Comparison of ENCODE assay signal across 18 cellular contexts in the genomic region with DNA sequence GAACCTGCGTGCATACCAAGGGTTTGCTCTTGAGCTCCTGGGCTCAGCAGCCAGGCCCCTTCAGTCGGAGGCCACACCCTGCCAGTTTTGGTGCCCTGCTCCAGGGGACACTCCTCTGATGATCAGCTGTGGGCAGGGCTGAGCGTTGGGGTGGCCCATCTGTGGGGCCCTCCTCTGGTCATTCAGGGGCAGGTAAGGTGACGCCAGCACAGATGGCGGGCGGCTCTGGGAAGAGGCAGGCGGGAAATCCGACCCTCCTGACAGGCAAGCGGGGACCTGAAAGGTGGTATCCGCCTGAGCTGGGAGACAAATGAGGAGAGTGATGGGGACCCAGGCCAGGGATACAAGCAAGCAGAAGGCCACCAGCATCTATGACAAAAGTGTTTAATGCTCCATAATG. TPM values are rescaled to one million over a fixed set of nuclear protein-coding genes. Genes with fewer than 3 reads are reported as not detected.
DNase-seq lines count a peak whose midpoint lies in the region; ATAC-seq, FAIRE-seq and TF ChIP-seq lines count a peak whose summit lies in the region.
"Had no signal": no experiment of that assay in that cellular context is flagged by ENCODE, and none has a peak within 500 bp of the region (broad histone marks: within the 10 kb centered on the region; RNA-seq: fewer than 3 reads in every experiment).

No MANE protein-coding gene starts in this region.

- DNase-seq in activated naive CD4-positive, alpha-beta T cell treated with anti-CD3 and anti-CD28 coated beads, Interleukin-2, amount 50 U/mL, for 72 hours (ENCODE audit: low spot score in 2 of 2): no peak
- no peak for DNase-seq in activated naive CD4-positive, alpha-beta T cell treated with anti-CD3 and anti-CD28 coated beads, Interleukin-2, amount 10 ng/mL, durations not matched to agents 7 days and 5 days
- no peak for DNase-seq in RWPE1 (ENCODE audit: low spot score)
- DNase-seq in H1 (ENCODE audit: low read depth in 1 of 2, low spot score in 2 of 2): no peak
- no peak for DNase-seq in MCF 10A (ENCODE audit: unreplicated experiment)
- DNase-seq: C1 segment of cervical spinal cord; COR-L47; GF-D8; NCI-H1092; NCI-H345; NCI-H69; NK-92 treated with Interleukin-12 subunit alpha and Interleukin-12 subunit beta, amount 100 ng/mL, for 24 hours; SHP77 treated with DMSO at 0.1 percent for 48 hours had no signal

- no peaks in the 10 kb centered on the region for H3K23me2 ChIP-seq in H1 (ENCODE audit: low read depth, low read length)

- H4K20me1 ChIP-seq in H1 (replicated peaks in 1 of 2; ENCODE audit: control insufficient read depth in 1 of 2, insufficient read depth in 2 of 2, low read length in 2 of 2): no peaks in the 10 kb centered on the region

- H3K36me3 ChIP-seq in H1 (ENCODE audit: control insufficient read depth in 2 of 4, insufficient read depth in 4 of 4, low read length in 3 of 4): no peaks in the 10 kb centered on the region

- peak overlapping the region; percentile 92; the same call in 1 of the 2 replicates for H2BK15ac ChIP-seq in H1 (ENCODE audit: low read length)

- H2AFZ ChIP-seq in H1 (ENCODE audit: low read length): no peak overlapping the region

- H3K4me3 Mint-ChIP-seq in activated naive CD4-positive, alpha-beta T cell treated with anti-CD3 and anti-CD28 coated beads, Interleukin-2, amount 10 ng/mL, durations not matched to agents 7 days and 5 days: no peak overlapping the region
- H3K4me3 Mint-ChIP-seq in stimulated activated memory B cell treated with anti-CD40 and anti-IgM and Interleukin-4, amounts not matched to agents 10 μg/mL and 1 μg/mL and 100 μg/mL, for 72 hours: no peak overlapping the region
- H3K4me3 Mint-ChIP-seq in MCF 10A (ENCODE audit: unreplicated experiment): no peak overlapping the region

- no peak overlapping the region for H4K91ac ChIP-seq in H1 (replicated peaks; ENCODE audit: insufficient read length, low read length)

- H2BK120ac ChIP-seq in H1 (replicated peaks; ENCODE audit: low read depth, low read length): no peak overlapping the region

- H3K27me3 Mint-ChIP-seq in activated naive CD4-positive, alpha-beta T cell treated with anti-CD3 and anti-CD28 coated beads, Interleukin-2, amount 10 ng/mL, durations not matched to agents 7 days and 5 days: peaks cover 15% of the 10 kb centered on the region
- H3K27me3 Mint-ChIP-seq in stimulated activated memory B cell treated with anti-CD40 and anti-IgM and Interleukin-4, amounts not matched to agents 10 μg/mL and 1 μg/mL and 100 μg/mL, for 72 hours: peaks cover 4% of the 10 kb centered on the region
- no peaks in the 10 kb centered on the region for H3K27me3 Mint-ChIP-seq in MCF 10A (ENCODE audit: insufficient read depth, unreplicated experiment)

- H3K4me1 Mint-ChIP-seq in activated naive CD4-positive, alpha-beta T cell treated with anti-CD3 and anti-CD28 coated beads, Interleukin-2, amount 10 ng/mL, durations not matched to agents 7 days and 5 days: peaks cover 54% of the 10 kb centered on the region
- H3K4me1 Mint-ChIP-seq in stimulated activated memory B cell treated with anti-CD40 and anti-IgM and Interleukin-4, amounts not matched to agents 10 μg/mL and 1 μg/mL and 100 μg/mL, for 72 hours: peaks cover 47% of the 10 kb centered on the region
- H3K4me1 Mint-ChIP-seq in MCF 10A (ENCODE audit: insufficient read depth, unreplicated experiment): peaks cover 13% of the 10 kb centered on the region

- no peak for TF ChIP-seq EP300 in H1 (IDR thresholded peaks at IDR 0.05; ENCODE audit: borderline replicate concordance in 1 of 2, low read depth in 2 of 2, low read length in 2 of 2)

- intact Hi-C loops in MCF 10A (cut with micrococcal nuclease): no loop called here

- TF ChIP-seq RAD21 in H1 (IDR thresholded peaks at IDR 0.05 in 1 of 2, conservative IDR thresholded peaks at IDR 0.05 in 1 of 2; ENCODE audit: low read depth in 2 of 2, low read length in 2 of 2): no peak

- TF ChIP-seq CTCF in RWPE1 (conservative IDR thresholded peaks at IDR 0.05; ENCODE audit: low read depth) (no peak), H1 (IDR thresholded peaks at IDR 0.05; ENCODE audit: control extremely low read depth in 1 of 3, insufficient read depth in 1 of 3, low read depth in 1 of 3, low read length in 3 of 3) (no peak), MCF 10A (IDR thresholded peaks at IDR 0.05; ENCODE audit: unreplicated experiment) (no peak)

- H4K5ac ChIP-seq in H1 (ENCODE audit: insufficient read length, low read depth, low read length): no peak overlapping the region

- H3K27ac ChIP-seq in RWPE1: peak overlapping the region; percentile 52
- no peak overlapping the region for H3K27ac ChIP-seq in H1 (ENCODE audit: low read depth, low read length)
- H3K27ac ChIP-seq: KMS-11 had no signal

- no peak overlapping the region for H3K4me3 ChIP-seq in H1 (ENCODE audit: extremely low read depth in 1 of 4, insufficient read depth in 2 of 4, low read depth in 3 of 4, low read length in 4 of 4)

- WGBS in H1 (ENCODE audit: extremely low coverage in 1 of 2, insufficient coverage in 1 of 2, insufficient read length in 1 of 2, insufficient replicate concordance in 2 of 2, low coverage in 1 of 2, low lambda C conversion rate in 2 of 2, missing lambda C conversion rate in 1 of 2), 2 experiments: 85% methylated on average over 10 of the region's 10 CpGs; no CpG with 5 or more reads in 1 of the 2 experiments

- no peak overlapping the region for H3K14ac ChIP-seq in H1 (ENCODE audit: insufficient read length)

- BruUV-seq in MCF 10A (replicated peaks; lab: Mats Ljungman, UMichigan): no TSS peak

- TF ChIP-seq POLR2A in H1 (IDR thresholded peaks at IDR 0.05; ENCODE audit: control extremely low read depth in 1 of 2, low read depth in 2 of 2, low read length in 2 of 2): no peak

- H3K4me1 ChIP-seq in H1 (replicated peaks in 1 of 4; ENCODE audit: control insufficient read depth in 3 of 4, insufficient read depth in 4 of 4, low read length in 3 of 4): peaks cover 0 to 30% (median 20%) of the 10 kb centered on the region in 4 experiments; a peak in 6 of 7 replicates

- H3K9me3 Mint-ChIP-seq in activated naive CD4-positive, alpha-beta T cell treated with anti-CD3 and anti-CD28 coated beads, Interleukin-2, amount 50 U/mL, for 72 hours: no peaks in the 10 kb centered on the region
- peaks cover 1% of the 10 kb centered on the region for H3K9me3 Mint-ChIP-seq in activated naive CD4-positive, alpha-beta T cell treated with anti-CD3 and anti-CD28 coated beads, Interleukin-2, amount 10 ng/mL, durations not matched to agents 7 days and 5 days
- H3K9me3 Mint-ChIP-seq in stimulated activated memory B cell treated with anti-CD40 and anti-IgM and Interleukin-4, amounts not matched to agents 10 μg/mL and 1 μg/mL and 100 μg/mL, for 72 hours: peaks cover 3% of the 10 kb centered on the region
- H3K9me3 Mint-ChIP-seq in MCF 10A (ENCODE audit: unreplicated experiment): no peaks in the 10 kb centered on the region

- no peak overlapping the region for H3K18ac ChIP-seq in H1 (ENCODE audit: extremely low read depth, low read length)

- H4K8ac ChIP-seq in H1 (ENCODE audit: extremely low read depth, insufficient read depth, low read length): no peak overlapping the region

- H3K27ac Mint-ChIP-seq in activated naive CD4-positive, alpha-beta T cell treated with anti-CD3 and anti-CD28 coated beads, Interleukin-2, amount 50 U/mL, for 72 hours: peak overlapping the region; percentile 69 to 97
- H3K27ac Mint-ChIP-seq in activated naive CD4-positive, alpha-beta T cell treated with anti-CD3 and anti-CD28 coated beads, Interleukin-2, amount 10 ng/mL, durations not matched to agents 7 days and 5 days: no peak overlapping the region
- H3K27ac Mint-ChIP-seq in stimulated activated memory B cell treated with anti-CD40 and anti-IgM and Interleukin-4, amounts not matched to agents 10 μg/mL and 1 μg/mL and 100 μg/mL, for 72 hours: peak overlapping the region; percentile 40
- H3K27ac Mint-ChIP-seq in MCF 10A (ENCODE audit: low read depth, unreplicated experiment): no peak overlapping the region

- ATAC-seq in activated naive CD4-positive, alpha-beta T cell treated with anti-CD3 and anti-CD28 coated beads, Interleukin-2, amount 50 U/mL, for 72 hours: no peak
- no peak for ATAC-seq in stimulated activated memory B cell treated with anti-CD40 and anti-IgM and Interleukin-4, amounts not matched to agents 10 μg/mL and 1 μg/mL and 100 μg/mL, for 72 hours
- ATAC-seq in GM19395 (IDR thresholded peaks at IDR 0.05; ENCODE audit: unreplicated experiment): no peak

- H3K4me2 ChIP-seq in H1 (ENCODE audit: insufficient read depth in 1 of 2, low read depth in 2 of 2, low read length in 2 of 2): no peak overlapping the region
- H3K4me2 ChIP-seq: KMS-11 had no signal

- H2BK5ac ChIP-seq in H1 (ENCODE audit: low read depth, low read length): no peak overlapping the region

- no peak overlapping the region; the same call in 1 of the 2 replicates for H2AK5ac ChIP-seq in H1 (ENCODE audit: low read depth, low read length)

- no peaks in the 10 kb centered on the region for H3K79me2 ChIP-seq in H1 (ENCODE audit: control insufficient read depth in 1 of 2, insufficient read depth in 2 of 2, low read length in 2 of 2)

- H3K56ac ChIP-seq in H1 (replicated peaks; ENCODE audit: insufficient read length, low read depth, low read length): no peak overlapping the region

- peaks cover 6 to 7% of the 10 kb centered on the region in 2 donors for H3K36me3 Mint-ChIP-seq in activated naive CD4-positive, alpha-beta T cell treated with anti-CD3 and anti-CD28 coated beads, Interleukin-2, amount 50 U/mL, for 72 hours
- peaks cover 2% of the 10 kb centered on the region for H3K36me3 Mint-ChIP-seq in activated naive CD4-positive, alpha-beta T cell treated with anti-CD3 and anti-CD28 coated beads, Interleukin-2, amount 10 ng/mL, durations not matched to agents 7 days and 5 days
- no peaks in the 10 kb centered on the region for H3K36me3 Mint-ChIP-seq in stimulated activated memory B cell treated with anti-CD40 and anti-IgM and Interleukin-4, amounts not matched to agents 10 μg/mL and 1 μg/mL and 100 μg/mL, for 72 hours
- H3K36me3 Mint-ChIP-seq in MCF 10A (ENCODE audit: insufficient read depth, unreplicated experiment): peaks cover 8% of the 10 kb centered on the region

- H3K4ac ChIP-seq in H1 (replicated peaks; ENCODE audit: insufficient read length, low read depth, low read length): no peak overlapping the region

- FAIRE-seq in H1 (lab: Jason Lieb, UNC): no peak
- FAIRE-seq: A204.1, GM12891 had no signal

- CTCF ChIA-PET in activated naive CD4-positive, alpha-beta T cell treated with anti-CD3 and anti-CD28 coated beads, Interleukin-2, amount 10 ng/mL, durations not matched to agents 7 days and 5 days (lab: Charles Lee): interaction anchor here (1.3 to 4.2 kb wide), 4 partner anchors 11 to 174 kb away, joined by 3 to 22 read pairs (median 6); no protein-coding TSS in a partner anchor
- CTCF ChIA-PET in RWPE1 (lab: Yijun Ruan, JAX): interaction anchor here (0.6 to 1.1 kb wide), 2 partner anchors 18 to 293 kb away, joined by 3 read pairs; no protein-coding TSS in a partner anchor
- CTCF ChIA-PET in H1 (lab: Charles Lee; ENCODE audit: partially characterized antibody): interaction anchor here (1.0 to 21.5 kb wide), 7 partner anchors 9 to 106 kb away, joined by 3 to 312 read pairs (median 4); no protein-coding TSS in a partner anchor
- CTCF ChIA-PET in MCF 10A (lab: Yijun Ruan, JAX): interaction anchor here (0.6 to 0.7 kb wide), 2 partner anchors 18 to 195 kb away, joined by 4 to 5 read pairs; no protein-coding TSS in a partner anchor

- H2BK20ac ChIP-seq in H1 (ENCODE audit: low read length): no peak overlapping the region

- H3K9ac ChIP-seq in H1 (replicated peaks in 1 of 4; ENCODE audit: extremely low read depth in 1 of 4, low read depth in 3 of 4, low read length in 3 of 4): no peak overlapping the region
- H3K9ac ChIP-seq: KMS-11 had no signal

- no peaks in the 10 kb centered on the region for H3K79me1 ChIP-seq in H1 (ENCODE audit: low read depth, low read length)

- no peak overlapping the region for H2BK12ac ChIP-seq in H1 (ENCODE audit: low read depth, low read length)

- no peaks in the 10 kb centered on the region for H3K9me3 ChIP-seq in H1 (ENCODE audit: insufficient read depth in 2 of 2, low read depth in 1 of 2, low read length in 1 of 2)

- H3K27me3 ChIP-seq in H1 (replicated peaks in 1 of 4; ENCODE audit: control insufficient read depth in 3 of 4, extremely low read depth in 1 of 4, insufficient read depth in 3 of 4, low read length in 3 of 4): peaks cover 0 to 4% (median 0%) of the 10 kb centered on the region in 4 experiments; a peak in 1 of 7 replicates

- POLR2A ChIA-PET in RWPE1 (lab: Yijun Ruan, JAX; ENCODE audit: low non-redundant PET) (no interaction called here), H1 (lab: Charles Lee; ENCODE audit: partially characterized antibody) (interaction anchor here (0.8 to 0.9 kb wide), 2 partner anchors 11 to 14 kb away, joined by 3 read pairs; no protein-coding TSS in a partner anchor), MCF 10A (lab: Yijun Ruan, JAX) (no interaction called here)

- no peak overlapping the region for H3K23ac ChIP-seq in H1 (ENCODE audit: insufficient read length)

RNA-seq across cellular contexts. Expression of a gene that starts 3.8 kb away (rescaled TPM):
- 100 to 1,000 TPM in 1 of 2 donors, 10 to 100 TPM in 1; 88.7 to 169 TPM for total RNA-seq in activated naive CD4-positive, alpha-beta T cell treated with anti-CD3 and anti-CD28 coated beads, Interleukin-2, amount 50 U/mL, for 72 hours
- 1.7 and 1.8 TPM in 2 replicates for total RNA-seq in H1 (2021; fragmentation: NEBNext Ultra II Directional; extraction: Animal tissue kit (Norgen Biotek cat#: 25700))
- polyA plus RNA-seq in H1 (2011; rRNA removed): 5.5 and 8.0 TPM in 2 replicates
- polyA plus RNA-seq in H1 (2011; cell fraction: cytosol; rRNA removed): 5.4 TPM
- 11.5 TPM for polyA plus RNA-seq in H1 (2011; cell fraction: nucleus; rRNA removed)
- polyA plus RNA-seq in H1 (2012, experiment 1 of 2): 1.7 to 3.1 TPM (median 2.6 TPM) in 4 replicates
- 1.5 TPM for polyA plus RNA-seq in H1 (2012, experiment 2 of 2)
- 2.4 TPM for polyA plus RNA-seq in H1 (2013, experiment 1 of 2)
- polyA plus RNA-seq in H1 (2013, experiment 2 of 2): 2.8 TPM
- 1.3 and 1.6 TPM in 2 replicates for polyA minus RNA-seq in H1 (2011; rRNA and poly(A)+ RNA removed)
- 6.8 TPM for polyA minus RNA-seq in H1 (2011; cell fraction: cytosol; rRNA and poly(A)+ RNA removed)
- 4.9 TPM for polyA minus RNA-seq in H1 (2011; cell fraction: nucleus; rRNA and poly(A)+ RNA removed)
- 0.56 and 1.2 TPM in 2 replicates for total RNA-seq in MCF 10A (2022)

RNA-seq across cellular contexts. Expression of a gene that starts 29.2 kb away (rescaled TPM):
- under 1 TPM; 0.09 to 0.51 TPM for total RNA-seq in activated naive CD4-positive, alpha-beta T cell treated with anti-CD3 and anti-CD28 coated beads, Interleukin-2, amount 50 U/mL, for 72 hours
- 14.4 and 14.6 TPM in 2 replicates for total RNA-seq in H1 (2021; fragmentation: NEBNext Ultra II Directional; extraction: Animal tissue kit (Norgen Biotek cat#: 25700))
- 13.5 and 17.4 TPM in 2 replicates for polyA plus RNA-seq in H1 (2011; rRNA removed)
- polyA plus RNA-seq in H1 (2011; cell fraction: cytosol; rRNA removed): 11.2 TPM
- 23.7 TPM for polyA plus RNA-seq in H1 (2011; cell fraction: nucleus; rRNA removed)
- 7.9 to 13.1 TPM (median 11.6 TPM) in 4 replicates for polyA plus RNA-seq in H1 (2012, experiment 1 of 2)
- polyA plus RNA-seq in H1 (2012, experiment 2 of 2): 11.4 TPM
- 9.2 TPM for polyA plus RNA-seq in H1 (2013, experiment 1 of 2)
- 9.2 TPM for polyA plus RNA-seq in H1 (2013, experiment 2 of 2)
- polyA minus RNA-seq in H1 (2011; rRNA and poly(A)+ RNA removed): 6.8 and 7.5 TPM in 2 replicates
- 11.4 TPM for polyA minus RNA-seq in H1 (2011; cell fraction: cytosol; rRNA and poly(A)+ RNA removed)
- 5.0 TPM for polyA minus RNA-seq in H1 (2011; cell fraction: nucleus; rRNA and poly(A)+ RNA removed)
- 20.6 and 22.7 TPM in 2 replicates for total RNA-seq in MCF 10A (2022)

Comparison
In these comparisons a context has a peak if more than half of its experiments do, and no peak if none do; other contexts are left out.
1. H3K27ac Mint-ChIP-seq: peak in activated naive CD4-positive, alpha-beta T cell treated with anti-CD3 and anti-CD28 coated beads, Interleukin-2, amount 50 U/mL, for 72 hours (2 of 2) and stimulated activated memory B cell treated with anti-CD40 and anti-IgM and Interleukin-4, amounts not matched to agents 10 μg/mL and 1 μg/mL and 100 μg/mL, for 72 hours (single experiment); none in activated naive CD4-positive, alpha-beta T cell treated with anti-CD3 and anti-CD28 coated beads, Interleukin-2, amount 10 ng/mL, durations not matched to agents 7 days and 5 days (single experiment) and MCF 10A (single experiment).
2. RNA of a gene that starts 3.8 kb away (total RNA-seq): 88.7 to 169 TPM in activated naive CD4-positive, alpha-beta T cell treated with anti-CD3 and anti-CD28 coated beads, Interleukin-2, amount 50 U/mL, for 72 hours; 1.7 to 1.8 TPM in H1 and 0.56 to 1.2 TPM in MCF 10A; every median in the first group is over 10 times any median in the second.
3. RNA of a gene that starts 29.2 kb away (total RNA-seq): 20.6 to 22.7 TPM in MCF 10A and 14.4 to 14.6 TPM in H1; 0.09 to 0.51 TPM in activated naive CD4-positive, alpha-beta T cell treated with anti-CD3 and anti-CD28 coated beads, Interleukin-2, amount 50 U/mL, for 72 hours; every median in the first group is over 10 times any median in the second.